In the genomic region with DNA sequence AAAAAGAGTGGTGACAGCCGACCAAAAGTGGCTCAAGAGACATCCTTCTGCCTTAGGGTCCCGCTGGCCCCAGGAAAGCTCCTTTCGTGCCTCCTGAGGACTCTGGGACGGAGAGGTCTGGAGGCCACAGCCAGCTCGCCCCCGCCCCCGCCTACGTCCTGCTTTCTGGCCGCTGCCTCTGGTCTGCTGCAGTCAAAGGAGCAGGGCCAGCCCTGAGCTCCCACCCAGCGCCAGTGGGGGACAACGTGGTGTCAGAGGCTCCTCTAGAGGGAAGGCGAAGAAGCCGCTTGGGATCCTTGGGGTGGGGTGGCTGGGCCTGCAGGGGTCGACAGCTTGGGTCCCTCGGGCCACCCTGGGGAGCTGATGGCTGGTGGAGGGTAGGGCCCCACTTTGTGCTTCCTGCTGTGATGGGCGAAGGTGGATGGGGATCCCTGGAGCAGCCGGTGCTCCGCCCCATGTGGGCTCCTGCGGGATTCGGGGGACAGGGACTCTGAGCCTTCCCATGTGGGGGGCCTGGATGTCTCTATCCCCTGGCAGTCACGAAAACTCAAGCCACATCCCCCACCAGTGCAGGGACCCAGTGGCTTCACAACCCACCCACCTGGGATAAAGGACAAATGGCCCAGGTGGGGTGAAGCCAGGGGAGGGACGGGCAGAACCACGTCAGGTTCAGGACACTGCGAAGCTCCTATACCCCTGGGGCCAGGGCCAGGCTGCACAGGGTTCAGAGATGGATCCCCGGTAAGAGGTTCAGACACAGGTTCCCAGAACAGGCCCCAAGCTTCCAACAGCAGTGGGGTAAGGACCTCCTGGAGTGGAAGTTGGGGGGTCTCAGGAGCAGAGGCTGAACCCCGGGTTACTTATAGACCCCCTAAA, we compare ENCODE assay signal across 15 cellular contexts. TPM values are rescaled to one million over a fixed set of nuclear protein-coding genes. Genes with fewer than 3 reads are reported as not detected.
A peak's percentile ranks its signal among the peaks of the same experiment; 100 is the strongest.
DNase-seq lines count a peak whose midpoint lies in the region; ATAC-seq and TF ChIP-seq lines count a peak whose summit lies in the region.
"Had no signal": no experiment of that assay in that cellular context is flagged by ENCODE, and none has a peak within 500 bp of the region (broad histone marks: within the 10 kb centered on the region; RNA-seq: fewer than 3 reads in every experiment).

No MANE protein-coding gene starts in this region.

- no peak overlapping the region for H3K4me2 ChIP-seq in neuronal stem cell (ENCODE audit: insufficient read depth, low read length, poor library complexity, severe bottlenecking)

- ATAC-seq in natural killer cell treated with Interleukin-12 subunit alpha and Interleukin-12 subunit beta and Interleukin-15 and Interleukin-18, amount 100 ng/mL, for 72 hours: no peak
- ATAC-seq in natural killer cell (no peak), omental fat pad (ENCODE audit: low FRiP score) (no peak)

- peaks cover 2% of the 10 kb centered on the region for H3K36me3 ChIP-seq in H7 (replicated peaks; ENCODE audit: control insufficient read depth, insufficient read depth, low read length)
- peaks cover 11 to 22% of the 10 kb centered on the region in 2 donors for H3K36me3 ChIP-seq in neuronal stem cell (replicated peaks in 1 of 2; ENCODE audit: control insufficient read depth in 2 of 2, insufficient read depth in 2 of 2, low read length in 2 of 2)
- no peaks in the 10 kb centered on the region for H3K36me3 ChIP-seq in CD8-positive, alpha-beta memory T cell (ENCODE audit: insufficient read depth, low read length)
- H3K36me3 ChIP-seq: HAP-1 had no signal

- H3K79me1 ChIP-seq in neuronal stem cell (ENCODE audit: low read depth, low read length): peaks cover 6% of the 10 kb centered on the region

- H3K4me1 Mint-ChIP-seq in natural killer cell treated with Interleukin-12 subunit alpha and Interleukin-12 subunit beta and Interleukin-15 and Interleukin-18, amount 100 ng/mL, for 72 hours (ENCODE audit: low read depth in 2 of 2): peaks cover 0 to 8% of the 10 kb centered on the region in 2 donors
- H3K4me1 Mint-ChIP-seq in natural killer cell: peaks cover 5% of the 10 kb centered on the region in 2 donors
- peaks cover 0 to 11% (median 3%) of the 10 kb centered on the region in 3 donors for H3K4me1 Mint-ChIP-seq in CD8-positive, alpha-beta memory T cell

- H3K36me3 Mint-ChIP-seq in natural killer cell treated with Interleukin-12 subunit alpha and Interleukin-12 subunit beta and Interleukin-15 and Interleukin-18, amount 100 ng/mL, for 72 hours: no peaks in the 10 kb centered on the region
- no peaks in the 10 kb centered on the region for H3K36me3 Mint-ChIP-seq in natural killer cell
- H3K36me3 Mint-ChIP-seq in CD8-positive, alpha-beta memory T cell: peaks cover 0 to 23% (median 8%) of the 10 kb centered on the region in 3 donors

- peak; percentile 60 for DNase-seq in natural killer cell treated with Interleukin-12 subunit alpha and Interleukin-12 subunit beta and Interleukin-15 and Interleukin-18, amount 100 ng/mL, for 72 hours (ENCODE audit: low spot score)
- DNase-seq in natural killer cell (no peak), H7 (peak; percentile 67), neuronal stem cell (ENCODE audit: low spot score) (no peak), NCI-H1092 treated with DMSO at 0.1 percent for 48 hours (lab: John Stamatoyannopoulos, UW) (no peak), omental fat pad (ENCODE audit: low spot score) (no peak)
- no peak for DNase-seq in CD8-positive, alpha-beta memory T cell
- DNase-seq: BE2C, DMS 273 treated with DMSO at 0.1 percent for 48 hours, DMS79, EL, GOT3, HFFc6 had no signal

- H2BK12ac ChIP-seq in neuronal stem cell (ENCODE audit: low read length): peak overlapping the region; percentile 41

- H2BK5ac ChIP-seq in neuronal stem cell (ENCODE audit: low read length): peak overlapping the region; percentile 39

- no peak overlapping the region for H2BK120ac ChIP-seq in neuronal stem cell (ENCODE audit: low read depth, low read length)

- no peak overlapping the region for H3K9ac ChIP-seq in neuronal stem cell (ENCODE audit: low read depth, low read length, poor library complexity)

- no peaks in the 10 kb centered on the region for H3K9me3 Mint-ChIP-seq in natural killer cell treated with Interleukin-12 subunit alpha and Interleukin-12 subunit beta and Interleukin-15 and Interleukin-18, amount 100 ng/mL, for 72 hours
- no peaks in the 10 kb centered on the region for H3K9me3 Mint-ChIP-seq in natural killer cell
- H3K9me3 Mint-ChIP-seq in CD8-positive, alpha-beta memory T cell: no peaks in the 10 kb centered on the region
- H3K9me3 Mint-ChIP-seq: HFFc6 had no signal

- POLR2A ChIA-PET in CD8-positive, alpha-beta memory T cell (lab: Charles Lee): no interaction called here

- intact Hi-C loops in natural killer cell (cut with micrococcal nuclease): no loop called here

- peaks cover 0 to 2% of the 10 kb centered on the region in 2 donors for H3K27me3 Mint-ChIP-seq in natural killer cell treated with Interleukin-12 subunit alpha and Interleukin-12 subunit beta and Interleukin-15 and Interleukin-18, amount 100 ng/mL, for 72 hours
- H3K27me3 Mint-ChIP-seq in natural killer cell (ENCODE audit: low read depth in 2 of 2): peaks cover 0 to 3% of the 10 kb centered on the region in 2 donors
- H3K27me3 Mint-ChIP-seq in CD8-positive, alpha-beta memory T cell: peaks cover 4 to 11% of the 10 kb centered on the region in 2 donors

- no peak overlapping the region for H3K4ac ChIP-seq in neuronal stem cell (ENCODE audit: low read length)

- H3K4me1 ChIP-seq in neuronal stem cell (ENCODE audit: control insufficient read depth in 2 of 2, insufficient read depth in 1 of 2, low read depth in 1 of 2, low read length in 2 of 2): peaks cover 0 to 10% of the 10 kb centered on the region in 2 donors
- no peaks in the 10 kb centered on the region for H3K4me1 ChIP-seq in CD8-positive, alpha-beta memory T cell (ENCODE audit: insufficient read depth, low read length)
- H3K4me1 ChIP-seq: BE2C, HAP-1 had no signal

- H3K27ac Mint-ChIP-seq in natural killer cell treated with Interleukin-12 subunit alpha and Interleukin-12 subunit beta and Interleukin-15 and Interleukin-18, amount 100 ng/mL, for 72 hours: no peak overlapping the region
- no peak overlapping the region for H3K27ac Mint-ChIP-seq in natural killer cell
- no peak overlapping the region for H3K27ac Mint-ChIP-seq in CD8-positive, alpha-beta memory T cell
- H3K27ac Mint-ChIP-seq: HFFc6 had no signal

- no peak overlapping the region for H3K4me3 Mint-ChIP-seq in natural killer cell treated with Interleukin-12 subunit alpha and Interleukin-12 subunit beta and Interleukin-15 and Interleukin-18, amount 100 ng/mL, for 72 hours
- no peak overlapping the region for H3K4me3 Mint-ChIP-seq in natural killer cell
- no peak overlapping the region for H3K4me3 Mint-ChIP-seq in CD8-positive, alpha-beta memory T cell
- H3K4me3 Mint-ChIP-seq: HFFc6 had no signal

- no peak overlapping the region for H3K4me3 ChIP-seq in H7 (ENCODE audit: insufficient read depth, low read depth, low read length)
- no peak overlapping the region for H3K4me3 ChIP-seq in neuronal stem cell (ENCODE audit: low read length in 2 of 2)
- H3K4me3 ChIP-seq in CD8-positive, alpha-beta memory T cell (ENCODE audit: low read length): no peak overlapping the region
- H3K4me3 ChIP-seq: HAP-1 had no signal

- no peak overlapping the region for H2AFZ ChIP-seq in neuronal stem cell (ENCODE audit: low read length)

- no peaks in the 10 kb centered on the region for H3K27me3 ChIP-seq in H7 (ENCODE audit: control insufficient read depth, insufficient read depth, low read length)
- H3K27me3 ChIP-seq in neuronal stem cell (ENCODE audit: control insufficient read depth in 3 of 3, insufficient read depth in 3 of 3, low read depth in 1 of 3, low read length in 3 of 3): peaks cover 0 to 17% (median 0%) of the 10 kb centered on the region in 3 experiments
- no peaks in the 10 kb centered on the region for H3K27me3 ChIP-seq in CD8-positive, alpha-beta memory T cell (ENCODE audit: insufficient read depth, low read length, poor library complexity, severe bottlenecking)
- H3K27me3 ChIP-seq: BE2C had no signal

- no peak overlapping the region for H3K23ac ChIP-seq in neuronal stem cell (ENCODE audit: low read depth, low read length, poor library complexity)

- H2AK5ac ChIP-seq in neuronal stem cell (ENCODE audit: low read depth, low read length): no peak overlapping the region

- CTCF ChIA-PET in CD8-positive, alpha-beta memory T cell (lab: Charles Lee): no interaction called here

- no peak overlapping the region for H4K8ac ChIP-seq in neuronal stem cell (ENCODE audit: low read depth, low read length)

- TF ChIP-seq CTCF in natural killer cell (IDR thresholded peaks at IDR 0.05) (no peak), omental fat pad (IDR thresholded peaks at IDR 0.05) (no peak)

- no peak overlapping the region for H2BK15ac ChIP-seq in neuronal stem cell (ENCODE audit: low read length)

- H4K91ac ChIP-seq in neuronal stem cell (ENCODE audit: low read depth, low read length, poor library complexity): no peak overlapping the region

- no peak overlapping the region for H3K18ac ChIP-seq in neuronal stem cell (ENCODE audit: low read length)

- H3K9me3 ChIP-seq in neuronal stem cell (replicated peaks in 1 of 2; ENCODE audit: control insufficient read depth in 2 of 2, insufficient read depth in 1 of 2, low read depth in 1 of 2, low read length in 2 of 2): no peaks in the 10 kb centered on the region
- H3K9me3 ChIP-seq in CD8-positive, alpha-beta memory T cell (ENCODE audit: low read length): no peaks in the 10 kb centered on the region
- H3K9me3 ChIP-seq: BE2C, HAP-1 had no signal

- H3K14ac ChIP-seq in neuronal stem cell (ENCODE audit: low read length): peak overlapping the region; percentile 21

- no peak overlapping the region for H3K27ac ChIP-seq in neuronal stem cell (replicated peaks; ENCODE audit: low read length)
- H3K27ac ChIP-seq in CD8-positive, alpha-beta memory T cell (ENCODE audit: low read depth, low read length): no peak overlapping the region

- WGBS in neuronal stem cell (ENCODE audit: extremely low coverage in 2 of 2, insufficient read length in 2 of 2, insufficient replicate concordance in 1 of 2), 2 donors: no CpG with 5 or more reads among the region's 26 CpGs

RNA-seq across cellular contexts. Expression of gene DIRAS1, which starts 9.0 kb away (rescaled TPM):
- not detected for total RNA-seq in natural killer cell treated with Interleukin-12 subunit alpha and Interleukin-12 subunit beta and Interleukin-15 and Interleukin-18, amount 100 ng/mL, for 72 hours
- total RNA-seq in natural killer cell: under 1 TPM; 0.12 to 0.48 (median 0.18) TPM
- total RNA-seq in H7 (2014; rRNA removed; shearing (Covaris generic)): 8.2 and 12.2 TPM in 2 replicates
- 3.1 TPM for polyA plus RNA-seq in neuronal stem cell (2013, experiment 1 of 2)
- 3.5 TPM for polyA plus RNA-seq in neuronal stem cell (2013, experiment 2 of 2)
- total RNA-seq in CD8-positive, alpha-beta memory T cell: under 1 TPM in 1 of 2 experiments, not detected in 1; 0.18 TPM
- not detected for polyA plus RNA-seq in CD8-positive, alpha-beta memory T cell
- 1 to 10 TPM in 3 of 4 donors, under 1 TPM in 1; 0.32 to 4.8 (median 2.8) TPM for total RNA-seq in omental fat pad
- total RNA-seq: HT1080 had no signal

RNA-seq across cellular contexts. Expression of gene SLC39A3, which starts 9.6 kb away (rescaled TPM):
- 10 to 100 TPM; 30.5 to 91.6 TPM for total RNA-seq in natural killer cell treated with Interleukin-12 subunit alpha and Interleukin-12 subunit beta and Interleukin-15 and Interleukin-18, amount 100 ng/mL, for 72 hours
- 10 to 100 TPM; 14.8 to 29.4 (median 19.6) TPM for total RNA-seq in natural killer cell
- 42.5 and 45.8 TPM in 2 replicates for total RNA-seq in H7 (2014; rRNA removed; shearing (Covaris generic))
- polyA plus RNA-seq in neuronal stem cell (2013, experiment 1 of 2): 19.0 TPM
- 19.4 TPM for polyA plus RNA-seq in neuronal stem cell (2013, experiment 2 of 2)
- 10 to 100 TPM; 44.1 to 51.3 TPM for total RNA-seq in CD8-positive, alpha-beta memory T cell
- 35.4 TPM for polyA plus RNA-seq in CD8-positive, alpha-beta memory T cell
- 10 to 100 TPM; 26.0 to 38.0 (median 28.6) TPM for total RNA-seq in omental fat pad

RNA-seq across cellular contexts. Expression of gene GNG7, which starts 27.7 kb away (rescaled TPM):
- total RNA-seq in natural killer cell treated with Interleukin-12 subunit alpha and Interleukin-12 subunit beta and Interleukin-15 and Interleukin-18, amount 100 ng/mL, for 72 hours: under 1 TPM; 0.26 to 0.59 TPM
- total RNA-seq in natural killer cell (1 to 10 TPM in 2 of 3 donors, under 1 TPM in 1; 0.75 to 4.8 (median 1.5) TPM), omental fat pad (1 to 10 TPM; 1.3 to 3.9 (median 1.8) TPM)
- total RNA-seq in H7 (2014; rRNA removed; shearing (Covaris generic)): 1.1 and 1.5 TPM in 2 replicates
- polyA plus RNA-seq in neuronal stem cell (2013, experiment 1 of 2): 7.9 TPM
- 8.1 TPM for polyA plus RNA-seq in neuronal stem cell (2013, experiment 2 of 2)
- under 1 TPM; 0.40 to 0.53 TPM for total RNA-seq in CD8-positive, alpha-beta memory T cell
- 1.2 TPM for polyA plus RNA-seq in CD8-positive, alpha-beta memory T cell
- total RNA-seq: HT1080 had no signal

RNA-seq across cellular contexts. Expression of gene SGTA, which starts 52.9 kb away (rescaled TPM):
- total RNA-seq in natural killer cell treated with Interleukin-12 subunit alpha and Interleukin-12 subunit beta and Interleukin-15 and Interleukin-18, amount 100 ng/mL, for 72 hours: 100 to 1,000 TPM in 1 of 2 donors, 10 to 100 TPM in 1; 61.1 to 107 TPM
- 10 to 100 TPM; 35.2 to 38.1 (median 36.2) TPM for total RNA-seq in natural killer cell
- total RNA-seq in H7 (2014; rRNA removed; shearing (Covaris generic)): 97.4 and 103 TPM in 2 replicates
- polyA plus RNA-seq in neuronal stem cell (2013, experiment 1 of 2): 73.5 TPM
- polyA plus RNA-seq in neuronal stem cell (2013, experiment 2 of 2): 71.9 TPM
- 10 to 100 TPM; 87.8 to 93.9 TPM for total RNA-seq in CD8-positive, alpha-beta memory T cell
- polyA plus RNA-seq in CD8-positive, alpha-beta memory T cell: 39.7 TPM
- 10 to 100 TPM; 32.7 to 50.4 (median 36.7) TPM for total RNA-seq in omental fat pad

RNA-seq across cellular contexts. Expression of gene THOP1, which starts 55.1 kb away (rescaled TPM):
- total RNA-seq in natural killer cell treated with Interleukin-12 subunit alpha and Interleukin-12 subunit beta and Interleukin-15 and Interleukin-18, amount 100 ng/mL, for 72 hours: 100 to 1,000 TPM; 105 to 224 TPM
- total RNA-seq in natural killer cell: 10 to 100 TPM; 31.6 to 44.0 (median 33.4) TPM
- 206 and 287 TPM in 2 replicates for total RNA-seq in H7 (2014; rRNA removed; shearing (Covaris generic))
- polyA plus RNA-seq in neuronal stem cell (2013, experiment 1 of 2): 82.0 TPM
- polyA plus RNA-seq in neuronal stem cell (2013, experiment 2 of 2): 74.8 TPM
- total RNA-seq in CD8-positive, alpha-beta memory T cell: 100 to 1,000 TPM; 169 to 178 TPM
- polyA plus RNA-seq in CD8-positive, alpha-beta memory T cell: 40.2 TPM
- total RNA-seq in omental fat pad: 10 to 100 TPM; 27.4 to 50.2 (median 31.9) TPM

Comparison
In these comparisons a context has a peak if more than half of its experiments do, and no peak if none do; other contexts are left out.
1. DNase-seq: peak in natural killer cell treated with Interleukin-12 subunit alpha and Interleukin-12 subunit beta and Interleukin-15 and Interleukin-18, amount 100 ng/mL, for 72 hours (single experiment) and H7 (single experiment); none in natural killer cell (single experiment), neuronal stem cell (single experiment), CD8-positive, alpha-beta memory T cell (0 of 5), NCI-H1092 treated with DMSO at 0.1 percent for 48 hours (single experiment) and omental fat pad (single experiment).